Comparison of ENCODE assay signal across 28 cellular contexts in genomic region chr1:42999308-42999707, GRCh38. TPM values are rescaled to one million over a fixed set of nuclear protein-coding genes. Genes with fewer than 3 reads are reported as not detected.
DNase-seq lines count a peak whose midpoint lies in the region; ATAC-seq, FAIRE-seq and TF ChIP-seq lines count a peak whose summit lies in the region.
"Had no signal": no experiment of that assay in that cellular context is flagged by ENCODE, and none has a peak within 500 bp of the region (broad histone marks: within the 10 kb centered on the region; RNA-seq: fewer than 3 reads in every experiment).

No MANE protein-coding gene starts in this region.

- H3K4ac ChIP-seq in H1 (replicated peaks; ENCODE audit: insufficient read length, low read depth, low read length) = no peak overlapping the region

- TF ChIP-seq POLR2A in H1 (IDR thresholded peaks at IDR 0.05; ENCODE audit: control extremely low read depth in 1 of 2, low read depth in 2 of 2, low read length in 2 of 2) = no peak

- H3K23me2 ChIP-seq in H1 (ENCODE audit: low read depth, low read length) = no peaks in the 10 kb centered on the region; the same call in 1 of the 2 replicates

- H4K20me1 ChIP-seq in Karpas-422 (ENCODE audit: insufficient read depth, low read depth, low read length) (no peaks in the 10 kb centered on the region), H1 (replicated peaks in 1 of 2; ENCODE audit: control insufficient read depth in 1 of 2, insufficient read depth in 2 of 2, low read length in 2 of 2) (no peaks in the 10 kb centered on the region)

- H3K27me3 ChIP-seq in Karpas-422 (ENCODE audit: low read length) (no peaks in the 10 kb centered on the region), H1 (replicated peaks in 1 of 4; ENCODE audit: control insufficient read depth in 3 of 4, extremely low read depth in 1 of 4, insufficient read depth in 3 of 4, low read length in 3 of 4) (no peaks in the 10 kb centered on the region), small intestine (ENCODE audit: control insufficient read depth in 2 of 2, insufficient read depth in 2 of 2, low read length in 2 of 2) (no peaks in the 10 kb centered on the region)
- H3K27me3 ChIP-seq: brain microvascular endothelial cell, ovary, upper lobe of left lung had no signal

- no peak overlapping the region for H4K5ac ChIP-seq in H1 (ENCODE audit: insufficient read length, low read depth, low read length)

- H3K36me3 ChIP-seq in Karpas-422 (ENCODE audit: insufficient read depth, low read length) = no peaks in the 10 kb centered on the region
- H3K36me3 ChIP-seq in H1 (ENCODE audit: control insufficient read depth in 2 of 4, insufficient read depth in 4 of 4, low read length in 3 of 4) = no peaks in the 10 kb centered on the region
- H3K36me3 ChIP-seq in small intestine (ENCODE audit: control insufficient read depth in 2 of 2, insufficient read depth in 2 of 2, low read length in 2 of 2) = no peaks in the 10 kb centered on the region
- H3K36me3 ChIP-seq: brain microvascular endothelial cell, ovary, upper lobe of left lung had no signal

- CTCF ChIA-PET in H1 (lab: Charles Lee; ENCODE audit: partially characterized antibody) = interaction anchor here (1.0 kb wide), 1 partner anchor 74 kb away, joined by 3 read pairs; no protein-coding TSS in a partner anchor

- no peaks in the 10 kb centered on the region for H3K79me1 ChIP-seq in H1 (ENCODE audit: low read depth, low read length)

- in situ Hi-C loops in KBM-7 (cut with MboI; ENCODE audit: low pct_unique_long_range_greater_than_20kb, low sequenced_read_pairs) = no loop called here

- no peak overlapping the region for H3K23ac ChIP-seq in H1 (ENCODE audit: insufficient read length)

- H3K9me3 ChIP-seq in Karpas-422 (ENCODE audit: low read length) (no peaks in the 10 kb centered on the region), H1 (ENCODE audit: insufficient read depth in 2 of 2, low read depth in 1 of 2, low read length in 1 of 2) (no peaks in the 10 kb centered on the region), small intestine (ENCODE audit: control insufficient read depth, low read depth) (no peaks in the 10 kb centered on the region)
- H3K9me3 ChIP-seq: mucosa of descending colon, ovary, upper lobe of left lung had no signal

- H3K27ac ChIP-seq in Karpas-422 (ENCODE audit: low read length) (no peak overlapping the region), H1 (ENCODE audit: low read depth, low read length) (no peak overlapping the region), small intestine (ENCODE audit: low read depth in 1 of 2, low read length in 1 of 2) (peak overlapping the region in 1 of 2 donors; percentile 62)
- H3K27ac ChIP-seq: 22Rv1, brain microvascular endothelial cell, ovary, upper lobe of left lung had no signal

- H3K14ac ChIP-seq in H1 (ENCODE audit: insufficient read length) = no peak overlapping the region

- no peak overlapping the region for H3K27ac Mint-ChIP-seq in activated naive CD4-positive, alpha-beta T cell treated with anti-CD3 and anti-CD28 coated beads, Interleukin-2, amount 50 U/mL, for 72 hours
- H3K27ac Mint-ChIP-seq: activated T-helper 2 cell treated with anti-CD3 and anti-CD28 coated beads, Interferon-gamma antibody, Interleukin-2, Interleukin-4, amounts not matched to agents 10 μg/mL and 5 μg/mL and 100 μg/mL, durations not matched to agents 14 hours and 24 hours and 36 hours; nephron; WTC11 had no signal

- no peak overlapping the region for H3K56ac ChIP-seq in H1 (replicated peaks; ENCODE audit: insufficient read length, low read depth, low read length)

- peak; percentile 9 to 11 for ATAC-seq in activated naive CD4-positive, alpha-beta T cell treated with anti-CD3 and anti-CD28 coated beads, Interleukin-2, amount 50 U/mL, for 72 hours
- ATAC-seq: esophagus mucosa, mucosa of descending colon, Right ventricle myocardium inferior, WTC11 had no signal

- no peak overlapping the region for H2BK15ac ChIP-seq in H1 (ENCODE audit: low read length)

- H3K79me2 ChIP-seq in Karpas-422 (ENCODE audit: low read length) = no peaks in the 10 kb centered on the region
- no peaks in the 10 kb centered on the region for H3K79me2 ChIP-seq in H1 (ENCODE audit: control insufficient read depth in 1 of 2, insufficient read depth in 2 of 2, low read length in 2 of 2)

- TF ChIP-seq CTCF in H1 (IDR thresholded peaks at IDR 0.05; ENCODE audit: control extremely low read depth in 1 of 3, insufficient read depth in 1 of 3, low read depth in 1 of 3, low read length in 3 of 3) = no peak

- DNase-seq in activated naive CD4-positive, alpha-beta T cell treated with anti-CD3 and anti-CD28 coated beads, Interleukin-2, amount 50 U/mL, for 72 hours (ENCODE audit: low spot score in 2 of 2) = no peak
- DNase-seq in activated naive CD4-positive, alpha-beta T cell (lab: John Stamatoyannopoulos, UW) = no peak
- DNase-seq in Karpas-422 (peak; percentile 14), H1 (ENCODE audit: low read depth in 1 of 2, low spot score in 2 of 2) (no peak), small intestine (peak; percentile 80), NCI-H774 (lab: John Stamatoyannopoulos, UW) (no peak), KBM-7 (no peak), AG20443 (ENCODE audit: low spot score) (no peak)
- DNase-seq: activated CD4-positive, alpha-beta T cell treated with anti-CD3 and anti-CD28 coated beads, Interleukin-2, amount 50 U/mL, for 4 hours; activated CD8-positive, alpha-beta memory T cell treated with anti-CD3 and anti-CD28 coated beads, Interleukin-2, amount 50 U/mL, for 4 hours; brain microvascular endothelial cell; effector memory CD4-positive, alpha-beta T cell; GOT3; islet precursor cell; mucosa of descending colon; NCI-H1105; NCI-H2029; NCI-H69; ovary; T-helper 9 cell; upper lobe of left lung had no signal

- POLR2A ChIA-PET in H1 (lab: Charles Lee; ENCODE audit: partially characterized antibody) = interaction anchor here (1.8 kb wide), 1 partner anchor 10 kb away, joined by 6 read pairs; no protein-coding TSS in a partner anchor

- H3K4me2 ChIP-seq in Karpas-422 (ENCODE audit: low read depth, low read length, poor library complexity, severe bottlenecking) (no peak overlapping the region), H1 (ENCODE audit: insufficient read depth in 1 of 2, low read depth in 2 of 2, low read length in 2 of 2) (no peak overlapping the region)

- H3K4me3 ChIP-seq in Karpas-422 (ENCODE audit: low read length) = no peak overlapping the region
- H3K4me3 ChIP-seq in H1 (ENCODE audit: extremely low read depth in 1 of 4, insufficient read depth in 2 of 4, low read depth in 3 of 4, low read length in 4 of 4) = no peak overlapping the region
- H3K4me3 ChIP-seq in small intestine (ENCODE audit: low read depth in 1 of 2, low read length in 2 of 2) = no peak overlapping the region
- H3K4me3 ChIP-seq: mucosa of descending colon, ovary, upper lobe of left lung had no signal

- H2AK5ac ChIP-seq in H1 (ENCODE audit: low read depth, low read length) = no peak overlapping the region

- no peak overlapping the region for H4K8ac ChIP-seq in H1 (ENCODE audit: extremely low read depth, insufficient read depth, low read length)

- no peak overlapping the region for H3K9ac ChIP-seq in Karpas-422 (ENCODE audit: low read length)
- no peak overlapping the region for H3K9ac ChIP-seq in H1 (replicated peaks in 1 of 4; ENCODE audit: extremely low read depth in 1 of 4, low read depth in 3 of 4, low read length in 3 of 4)

- FAIRE-seq in H1 (lab: Jason Lieb, UNC) (no peak), small intestine (lab: Jason Lieb, UNC) (no peak)
- FAIRE-seq: frontal cortex had no signal

- 0 out of 2 replicates have a peak overlapping the region, but pooled peaks have one; percentile 39 for H2BK12ac ChIP-seq in H1 (ENCODE audit: low read depth, low read length)

- H3K18ac ChIP-seq in H1 (ENCODE audit: extremely low read depth, low read length) = no peak overlapping the region

- H3K4me1 ChIP-seq in Karpas-422 (ENCODE audit: low read length) = no peaks in the 10 kb centered on the region
- H3K4me1 ChIP-seq in H1 (replicated peaks in 1 of 4; ENCODE audit: control insufficient read depth in 3 of 4, insufficient read depth in 4 of 4, low read length in 3 of 4) = peaks cover 0 to 4% (median 0%) of the 10 kb centered on the region in 4 experiments; a peak in 1 of 7 replicates
- peaks cover 4 to 5% of the 10 kb centered on the region in 2 donors for H3K4me1 ChIP-seq in small intestine (ENCODE audit: control insufficient read depth in 2 of 2, insufficient read depth in 1 of 2, low read depth in 1 of 2, low read length in 1 of 2)
- H3K4me1 ChIP-seq: upper lobe of left lung had no signal

- no peak overlapping the region for H4K91ac ChIP-seq in H1 (replicated peaks; ENCODE audit: insufficient read length, low read length)

- H3K9me3 Mint-ChIP-seq in activated naive CD4-positive, alpha-beta T cell treated with anti-CD3 and anti-CD28 coated beads, Interleukin-2, amount 50 U/mL, for 72 hours = no peaks in the 10 kb centered on the region
- H3K9me3 Mint-ChIP-seq: activated T-helper 2 cell treated with anti-CD3 and anti-CD28 coated beads, Interferon-gamma antibody, Interleukin-2, Interleukin-4, amounts not matched to agents 10 μg/mL and 5 μg/mL and 100 μg/mL, durations not matched to agents 14 hours and 24 hours and 36 hours; nephron had no signal

- no peaks in the 10 kb centered on the region; the same call in 1 of the 2 replicates for H3K9me2 ChIP-seq in Karpas-422 (replicated peaks; ENCODE audit: insufficient read depth, low read length)

- H2AFZ ChIP-seq in Karpas-422 (ENCODE audit: low read length) (no peak overlapping the region), H1 (ENCODE audit: low read length) (no peak overlapping the region)

- TF ChIP-seq RAD21 in H1 (IDR thresholded peaks at IDR 0.05 in 1 of 2, conservative IDR thresholded peaks at IDR 0.05 in 1 of 2; ENCODE audit: low read depth in 2 of 2, low read length in 2 of 2) = no peak

- no peak overlapping the region for H2BK20ac ChIP-seq in H1 (ENCODE audit: low read length)

- no peak for TF ChIP-seq EP300 in H1 (IDR thresholded peaks at IDR 0.05; ENCODE audit: borderline replicate concordance in 1 of 2, low read depth in 2 of 2, low read length in 2 of 2)

- H3K36me3 Mint-ChIP-seq in activated naive CD4-positive, alpha-beta T cell treated with anti-CD3 and anti-CD28 coated beads, Interleukin-2, amount 50 U/mL, for 72 hours = no peaks in the 10 kb centered on the region

- no peak overlapping the region for H2BK120ac ChIP-seq in H1 (replicated peaks; ENCODE audit: low read depth, low read length)

- H2BK5ac ChIP-seq in H1 (ENCODE audit: low read depth, low read length) = no peak overlapping the region

RNA-seq across cellular contexts. Expression of gene SLC2A1, which starts 40.6 kb away (rescaled TPM):
- 100 to 1,000 TPM in 1 of 2 donors, 10 to 100 TPM in 1; 39.9 to 121 TPM for total RNA-seq in activated naive CD4-positive, alpha-beta T cell treated with anti-CD3 and anti-CD28 coated beads, Interleukin-2, amount 50 U/mL, for 72 hours
- total RNA-seq in Karpas-422 (2014; rRNA removed; shearing (Covaris generic); ENCODE audit: low replicate concordance) = 72.2 and 83.8 TPM in 2 replicates
- 230 and 239 TPM in 2 replicates for total RNA-seq in H1 (2021; fragmentation: NEBNext Ultra II Directional; extraction: Animal tissue kit (Norgen Biotek cat#: 25700))
- 308 and 434 TPM in 2 replicates for polyA plus RNA-seq in H1 (2011; rRNA removed)
- 236 TPM for polyA plus RNA-seq in H1 (2011; cell fraction: cytosol; rRNA removed)
- polyA plus RNA-seq in H1 (2011; cell fraction: nucleus; rRNA removed) = 357 TPM
- polyA plus RNA-seq in H1 (2012, experiment 1 of 2) = 162 to 242 TPM (median 209 TPM) in 4 replicates
- 247 TPM for polyA plus RNA-seq in H1 (2012, experiment 2 of 2)
- 529 TPM for polyA plus RNA-seq in H1 (2013, experiment 1 of 2)
- polyA plus RNA-seq in H1 (2013, experiment 2 of 2) = 510 TPM
- 208 and 234 TPM in 2 replicates for polyA minus RNA-seq in H1 (2011; rRNA and poly(A)+ RNA removed)
- polyA minus RNA-seq in H1 (2011; cell fraction: cytosol; rRNA and poly(A)+ RNA removed) = 142 TPM
- 197 TPM for polyA minus RNA-seq in H1 (2011; cell fraction: nucleus; rRNA and poly(A)+ RNA removed)
- polyA plus RNA-seq in small intestine = 10 to 100 TPM in 1 of 3 donors, 1 to 10 TPM in 2; 1.1 to 13.5 (median 3.2) TPM

Comparison
In these comparisons a context has a peak if more than half of its experiments do, and no peak if none do; other contexts are left out.
1. DNase-seq: peak in Karpas-422 (single experiment) and small intestine (single experiment); none in activated naive CD4-positive, alpha-beta T cell treated with anti-CD3 and anti-CD28 coated beads, Interleukin-2, amount 50 U/mL, for 72 hours (0 of 2), activated naive CD4-positive, alpha-beta T cell (0 of 4), H1 (0 of 2), NCI-H774 (single experiment), KBM-7 (single experiment) and AG20443 (single experiment).